ENCODE assay signal across 32 cellular contexts in the genomic region with DNA sequence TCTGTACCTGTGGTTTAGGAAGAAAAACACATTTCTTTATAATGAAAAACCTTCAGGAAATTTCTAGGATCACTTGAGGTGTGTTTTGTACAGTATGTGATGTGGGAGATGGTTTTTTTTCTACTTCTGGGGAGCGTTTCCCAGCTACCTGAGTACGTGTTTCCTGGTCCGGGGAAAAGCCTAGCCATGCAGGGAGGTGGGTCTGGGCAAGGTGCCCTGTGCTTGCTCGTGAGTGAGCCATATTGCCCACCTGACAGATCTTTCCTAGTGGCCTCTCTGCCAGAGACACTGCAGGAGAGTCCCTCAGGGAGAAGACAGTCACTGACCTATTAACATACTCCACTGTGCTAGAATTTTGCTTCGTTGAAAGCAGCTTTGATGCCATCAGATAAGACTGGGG.
"Had no signal": no experiment of that assay in that cellular context is flagged by ENCODE, and none has a peak within 500 bp of the region (broad histone marks: within the 10 kb centered on the region; RNA-seq: fewer than 3 reads in every experiment).

No MANE protein-coding gene starts in this region.

- H3K9me3 Mint-ChIP-seq: activated CD4-positive, alpha-beta memory T cell treated with anti-CD3 and anti-CD28 coated beads, Interleukin-2, amount 10 ng/mL, durations not matched to agents 7 days and 5 days; activated CD4-positive, alpha-beta T cell treated with anti-CD3 and anti-CD28 coated beads, Interleukin-2, amount 10 ng/mL, durations not matched to agents 24 days and 14 days; activated naive CD4-positive, alpha-beta T cell treated with anti-CD3 and anti-CD28 coated beads, Interleukin-2, amount 10 ng/mL, durations not matched to agents 7 days and 5 days; activated naive CD8-positive, alpha-beta T cell treated with anti-CD3 and anti-CD28 coated beads, Interleukin-2, amount 50 U/mL, for 24 hours; dendritic cell treated with granulocyte-macrophage colony-stimulating factor and Interleukin-4, amounts not matched to agents 40 ng/mL and 50 ng/mL, for 4 days; immature natural killer cell; naive B cell; stimulated activated memory B cell treated with anti-CD40 and anti-IgM and Interleukin-4, amounts not matched to agents 10 μg/mL and 1 μg/mL and 100 μg/mL, for 72 hours; stimulated activated naive CD8-positive, alpha-beta T cell treated with anti-CD3 and anti-CD28 coated beads, Interleukin-15, amount 100 ng/mL, for 72 hours had no signal

- H3K4me3 Mint-ChIP-seq: activated CD4-positive, alpha-beta memory T cell treated with anti-CD3 and anti-CD28 coated beads, Interleukin-2, amount 10 ng/mL, durations not matched to agents 7 days and 5 days; activated CD4-positive, alpha-beta T cell treated with anti-CD3 and anti-CD28 coated beads, Interleukin-2, amount 10 ng/mL, durations not matched to agents 24 days and 14 days; activated naive CD4-positive, alpha-beta T cell treated with anti-CD3 and anti-CD28 coated beads, Interleukin-2, amount 10 ng/mL, durations not matched to agents 7 days and 5 days; activated naive CD8-positive, alpha-beta T cell treated with anti-CD3 and anti-CD28 coated beads, Interleukin-2, amount 50 U/mL, for 24 hours; dendritic cell treated with granulocyte-macrophage colony-stimulating factor and Interleukin-4, amounts not matched to agents 40 ng/mL and 50 ng/mL, for 4 days; endodermal cell; immature natural killer cell; mesothelial cell of epicardium; naive B cell; nephron progenitor cell; stimulated activated memory B cell treated with anti-CD40 and anti-IgM and Interleukin-4, amounts not matched to agents 10 μg/mL and 1 μg/mL and 100 μg/mL, for 72 hours; stimulated activated naive CD8-positive, alpha-beta T cell treated with anti-CD3 and anti-CD28 coated beads, Interleukin-15, amount 100 ng/mL, for 72 hours had no signal

- H3K9ac ChIP-seq: parathyroid adenoma had no signal

- H3K27me3 Mint-ChIP-seq: activated CD4-positive, alpha-beta memory T cell treated with anti-CD3 and anti-CD28 coated beads, Interleukin-2, amount 10 ng/mL, durations not matched to agents 7 days and 5 days; activated CD4-positive, alpha-beta T cell treated with anti-CD3 and anti-CD28 coated beads, Interleukin-2, amount 10 ng/mL, durations not matched to agents 24 days and 14 days; activated naive CD4-positive, alpha-beta T cell treated with anti-CD3 and anti-CD28 coated beads, Interleukin-2, amount 10 ng/mL, durations not matched to agents 7 days and 5 days; activated naive CD8-positive, alpha-beta T cell treated with anti-CD3 and anti-CD28 coated beads, Interleukin-2, amount 50 U/mL, for 24 hours; dendritic cell treated with granulocyte-macrophage colony-stimulating factor and Interleukin-4, amounts not matched to agents 40 ng/mL and 50 ng/mL, for 4 days; naive B cell; stimulated activated memory B cell treated with anti-CD40 and anti-IgM and Interleukin-4, amounts not matched to agents 10 μg/mL and 1 μg/mL and 100 μg/mL, for 72 hours; stimulated activated naive CD8-positive, alpha-beta T cell treated with anti-CD3 and anti-CD28 coated beads, Interleukin-15, amount 100 ng/mL, for 72 hours had no signal

- ATAC-seq: activated CD4-positive, CD25-positive, alpha-beta regulatory T cell treated with anti-CD3 and anti-CD28 coated beads, Interleukin-2, amount 50 U/mL, for 24 hours; activated naive CD8-positive, alpha-beta T cell treated with anti-CD3 and anti-CD28 coated beads, Interleukin-2, amount 50 U/mL, for 24 hours; esophagus mucosa; left colon; psoas muscle; stimulated activated memory B cell treated with anti-CD40 and anti-IgM and Interleukin-4, amounts not matched to agents 10 μg/mL and 1 μg/mL and 100 μg/mL, for 72 hours; stimulated activated naive CD8-positive, alpha-beta T cell treated with anti-CD3 and anti-CD28 coated beads, Interleukin-15, amount 100 ng/mL, for 72 hours had no signal

- H3K27ac ChIP-seq: breast epithelium, parathyroid adenoma, psoas muscle, sigmoid colon, thyroid gland, VCaP had no signal

- H3K79me2 ChIP-seq: parathyroid adenoma had no signal

- H3K36me3 ChIP-seq: breast epithelium, sigmoid colon, thyroid gland had no signal

- H3K27ac Mint-ChIP-seq: activated CD4-positive, alpha-beta memory T cell treated with anti-CD3 and anti-CD28 coated beads, Interleukin-2, amount 10 ng/mL, durations not matched to agents 7 days and 5 days; activated CD4-positive, alpha-beta T cell treated with anti-CD3 and anti-CD28 coated beads, Interleukin-2, amount 10 ng/mL, durations not matched to agents 24 days and 14 days; activated naive CD8-positive, alpha-beta T cell treated with anti-CD3 and anti-CD28 coated beads, Interleukin-2, amount 50 U/mL, for 24 hours; dendritic cell treated with granulocyte-macrophage colony-stimulating factor and Interleukin-4, amounts not matched to agents 40 ng/mL and 50 ng/mL, for 4 days; endodermal cell; immature natural killer cell; mesothelial cell of epicardium; nephron progenitor cell; stimulated activated memory B cell treated with anti-CD40 and anti-IgM and Interleukin-4, amounts not matched to agents 10 μg/mL and 1 μg/mL and 100 μg/mL, for 72 hours had no signal

- DNase-seq: activated CD4-positive, alpha-beta memory T cell treated with anti-CD3 and anti-CD28 coated beads, Interleukin-2, amount 10 ng/mL, durations not matched to agents 7 days and 5 days; activated CD4-positive, alpha-beta T cell treated with anti-CD3 and anti-CD28 coated beads, Interleukin-2, amount 10 ng/mL, durations not matched to agents 24 days and 14 days; activated gamma-delta T cell; activated naive CD4-positive, alpha-beta T cell treated with anti-CD3 and anti-CD28 coated beads, Interleukin-2, amount 10 ng/mL, durations not matched to agents 7 days and 5 days; activated naive CD8-positive, alpha-beta T cell treated with anti-CD3 and anti-CD28 coated beads, Interleukin-2, amount 50 U/mL, for 24 hours; amygdala; central memory CD4-positive, alpha-beta T cell; endodermal cell; foreskin fibroblast; hippocampal formation; immature natural killer cell; kidney; left colon; mammary epithelial cell; naive B cell; nephron progenitor cell; psoas muscle; sigmoid colon; small intestine; stimulated activated CD4-positive, alpha-beta T cell treated with anti-CD3 and anti-CD28 coated beads, Interleukin-4, amount 100 ng/mL, for 24 hours; stimulated activated naive CD8-positive, alpha-beta T cell treated with anti-CD3 and anti-CD28 coated beads, Interleukin-15, amount 100 ng/mL, for 72 hours; substantia nigra; T-helper 9 cell; thyroid gland had no signal

- H3K4me3 ChIP-seq: breast epithelium, psoas muscle, sigmoid colon, thyroid gland had no signal

- H3K27me3 ChIP-seq: thyroid gland had no signal

- H2AFZ ChIP-seq: parathyroid adenoma had no signal

- H3K9me3 ChIP-seq: psoas muscle, thyroid gland had no signal

- H3K36me3 Mint-ChIP-seq: mesothelial cell of epicardium; naive B cell; stimulated activated memory B cell treated with anti-CD40 and anti-IgM and Interleukin-4, amounts not matched to agents 10 μg/mL and 1 μg/mL and 100 μg/mL, for 72 hours had no signal

- H3K4me1 Mint-ChIP-seq: activated naive CD8-positive, alpha-beta T cell treated with anti-CD3 and anti-CD28 coated beads, Interleukin-2, amount 50 U/mL, for 24 hours; endodermal cell; stimulated activated naive CD8-positive, alpha-beta T cell treated with anti-CD3 and anti-CD28 coated beads, Interleukin-15, amount 100 ng/mL, for 72 hours had no signal

- H3K4me1 ChIP-seq: breast epithelium, parathyroid adenoma, psoas muscle, sigmoid colon, thyroid gland had no signal
